19 cellular contexts compared by ENCODE assay signal in genomic region chr21:16842716-16843115, GRCh38.
DNase-seq lines count a peak whose midpoint lies in the region; ATAC-seq and TF ChIP-seq lines count a peak whose summit lies in the region.
"Had no signal": no experiment of that assay in that cellular context is flagged by ENCODE, and none has a peak within 500 bp of the region (broad histone marks: within the 10 kb centered on the region; RNA-seq: fewer than 3 reads in every experiment).

No MANE protein-coding gene starts in this region.

- H3K27ac Mint-ChIP-seq in HFFc6 (no peak overlapping the region), brain (peak overlapping the region; percentile 88 to 97 (median 92))
- H3K27ac Mint-ChIP-seq: activated CD4-positive, alpha-beta T cell treated with anti-CD3 and anti-CD28 coated beads for 36 hours; activated naive CD4-positive, alpha-beta T cell treated with anti-CD3 and anti-CD28 coated beads for 36 hours; IgD-negative memory B cell; stimulated activated memory B cell treated with anti-CD40 and anti-IgM and Interleukin-4, amounts not matched to agents 10 μg/mL and 1 μg/mL and 100 μg/mL, for 72 hours had no signal

- no peaks in the 10 kb centered on the region; the same call in 1 of the 2 replicates for H3K27me3 Mint-ChIP-seq in HFFc6 (ENCODE audit: insufficient read depth)
- no peaks in the 10 kb centered on the region for H3K27me3 Mint-ChIP-seq in brain
- H3K27me3 Mint-ChIP-seq: activated CD4-positive, alpha-beta T cell treated with anti-CD3 and anti-CD28 coated beads for 36 hours; IgD-negative memory B cell; stimulated activated memory B cell treated with anti-CD40 and anti-IgM and Interleukin-4, amounts not matched to agents 10 μg/mL and 1 μg/mL and 100 μg/mL, for 72 hours had no signal

- ATAC-seq in GM18505 (IDR thresholded peaks at IDR 0.05; ENCODE audit: unreplicated experiment): no peak
- ATAC-seq: activated CD4-positive, alpha-beta T cell treated with anti-CD3 and anti-CD28 coated beads for 36 hours; Right ventricle myocardium inferior; stimulated activated memory B cell treated with anti-CD40 and anti-IgM and Interleukin-4, amounts not matched to agents 10 μg/mL and 1 μg/mL and 100 μg/mL, for 72 hours; upper lobe of right lung had no signal

- no peak for TF ChIP-seq CTCF in HFFc6 (IDR thresholded peaks at IDR 0.05)
- no peak for TF ChIP-seq CTCF in brain (conservative IDR thresholded peaks at IDR 0.05)

- H3K4me3 Mint-ChIP-seq in HFFc6: peak overlapping the region; percentile 31
- H3K4me3 Mint-ChIP-seq in brain: peak overlapping the region in 4 of 5 experiments; percentile 58 to 75 (median 67)
- H3K4me3 Mint-ChIP-seq: activated CD4-positive, alpha-beta T cell treated with anti-CD3 and anti-CD28 coated beads for 36 hours; activated naive CD4-positive, alpha-beta T cell treated with anti-CD3 and anti-CD28 coated beads for 36 hours; IgD-negative memory B cell; stimulated activated memory B cell treated with anti-CD40 and anti-IgM and Interleukin-4, amounts not matched to agents 10 μg/mL and 1 μg/mL and 100 μg/mL, for 72 hours had no signal

- H3K36me3 Mint-ChIP-seq in HFFc6 (ENCODE audit: low read depth): no peaks in the 10 kb centered on the region
- H3K36me3 Mint-ChIP-seq in brain: no peaks in the 10 kb centered on the region
- H3K36me3 Mint-ChIP-seq: IgD-negative memory B cell; stimulated activated memory B cell treated with anti-CD40 and anti-IgM and Interleukin-4, amounts not matched to agents 10 μg/mL and 1 μg/mL and 100 μg/mL, for 72 hours had no signal

- H3K9me3 Mint-ChIP-seq in HFFc6 (no peaks in the 10 kb centered on the region), brain (peaks cover 0 to 11% (median 0%) of the 10 kb centered on the region in 5 experiments)

- H3K4me1 Mint-ChIP-seq in HFFc6 (ENCODE audit: low read depth) (peaks cover 18% of the 10 kb centered on the region), brain (peaks cover 53% of the 10 kb centered on the region)
- H3K4me1 Mint-ChIP-seq: activated CD4-positive, alpha-beta T cell treated with anti-CD3 and anti-CD28 coated beads for 36 hours; IgD-negative memory B cell; stimulated activated memory B cell treated with anti-CD40 and anti-IgM and Interleukin-4, amounts not matched to agents 10 μg/mL and 1 μg/mL and 100 μg/mL, for 72 hours had no signal

- DNase-seq in DMS 273 (lab: John Stamatoyannopoulos, UW; ENCODE audit: unreplicated experiment): peak; percentile 55
- DNase-seq in HFFc6: no peak
- DNase-seq in inferior parietal cortex (ENCODE audit: extremely low spot score): peak; percentile 8
- DNase-seq in NCI-H2081 treated with DMSO at 0.1 percent for 48 hours (lab: John Stamatoyannopoulos, UW): no peak
- DNase-seq in central memory CD4-positive, alpha-beta T cell: no peak
- DNase-seq: activated CD4-positive, alpha-beta T cell treated with anti-CD3 and anti-CD28 coated beads for 36 hours; activated CD8-positive, alpha-beta memory T cell treated with anti-CD3 and anti-CD28 coated beads, Interleukin-2, amount 50 U/mL, for 48 hours; activated naive CD4-positive, alpha-beta T cell treated with anti-CD3 and anti-CD28 coated beads for 36 hours; brain microvascular endothelial cell; effector memory CD4-positive, alpha-beta T cell; midbrain; NK-92 treated with Interleukin-12 subunit alpha and Interleukin-12 subunit beta, amount 100 ng/mL, for 24 hours; T-helper 2 cell; upper lobe of right lung had no signal

- TF ChIP-seq POLR2A in GM18505 (IDR thresholded peaks at IDR 0.05; ENCODE audit: borderline replicate concordance, extremely low read depth, insufficient read depth, insufficient read length): no peak

Comparison
In these comparisons a context has a peak if more than half of its experiments do, and no peak if none do; other contexts are left out.
1. DNase-seq: peak in DMS 273 (single experiment) and inferior parietal cortex (single experiment); none in HFFc6 (single experiment), NCI-H2081 treated with DMSO at 0.1 percent for 48 hours (single experiment) and central memory CD4-positive, alpha-beta T cell (single experiment).